21 cellular contexts compared by ENCODE assay signal in genomic region chr7:84900215-84900614, GRCh38.
"Had no signal": no experiment of that assay in that cellular context is flagged by ENCODE, and none has a peak within 500 bp of the region (broad histone marks: within the 10 kb centered on the region; RNA-seq: fewer than 3 reads in every experiment).

No MANE protein-coding gene starts in this region.

- H3K4me1 Mint-ChIP-seq: activated naive CD8-positive, alpha-beta T cell treated with anti-CD3 and anti-CD28 coated beads, Interleukin-2, amount 10 ng/mL, durations not matched to agents 7 days and 5 days; central memory CD8-positive, alpha-beta T cell; naive thymus-derived CD4-positive, alpha-beta T cell; neural crest cell; WTC11 had no signal

- DNase-seq: activated naive CD4-positive, alpha-beta T cell treated with Interleukin-2 at 50 U/mL for 16 hours; activated naive CD8-positive, alpha-beta T cell treated with anti-CD3 and anti-CD28 coated beads, Interleukin-2, amount 10 ng/mL, durations not matched to agents 7 days and 5 days; activated T-cell treated with anti-CD3 and anti-CD28 coated beads, Interleukin-2, amount 50 U/mL, for 24 hours; amniotic stem cell; dorsolateral prefrontal cortex; effector memory CD8-positive, alpha-beta T cell; hippocampal formation; kidney glomerular epithelial cell; left lung; naive thymus-derived CD4-positive, alpha-beta T cell; posterior cingulate gyrus; stimulated activated CD4-positive, alpha-beta T cell treated with anti-CD3 and anti-CD28 coated beads, Interleukin-2, amount 100 ng/mL, for 48 hours; stimulated activated CD8-positive, alpha-beta memory T cell treated with anti-CD3 and anti-CD28 coated beads, Interleukin-4, amount 100 ng/mL, for 48 hours; stimulated activated naive CD8-positive, alpha-beta T cell treated with anti-CD3 and anti-CD28 coated beads, Interleukin-15, Interleukin-2, amounts not matched to agents 100 U/mL and 50 U/mL, for 24 hours; T-helper 9 cell; thyroid gland; upper lobe of right lung had no signal

- H3K27me3 Mint-ChIP-seq: activated naive CD8-positive, alpha-beta T cell treated with anti-CD3 and anti-CD28 coated beads, Interleukin-2, amount 10 ng/mL, durations not matched to agents 7 days and 5 days; activated T-cell treated with anti-CD3 and anti-CD28 coated beads, Interleukin-2, amount 50 U/mL, for 24 hours; central memory CD8-positive, alpha-beta T cell; effector memory CD8-positive, alpha-beta T cell; naive thymus-derived CD4-positive, alpha-beta T cell had no signal

- H3K27ac Mint-ChIP-seq: activated naive CD8-positive, alpha-beta T cell treated with anti-CD3 and anti-CD28 coated beads, Interleukin-2, amount 10 ng/mL, durations not matched to agents 7 days and 5 days; activated T-cell treated with anti-CD3 and anti-CD28 coated beads, Interleukin-2, amount 50 U/mL, for 24 hours; effector memory CD8-positive, alpha-beta T cell; naive thymus-derived CD4-positive, alpha-beta T cell; WTC11 had no signal

- ATAC-seq: effector memory CD8-positive, alpha-beta T cell; left lung; naive thymus-derived CD4-positive, alpha-beta T cell; sciatic nerve; stimulated activated naive CD8-positive, alpha-beta T cell treated with anti-CD3 and anti-CD28 coated beads, Interleukin-15, Interleukin-2, amounts not matched to agents 100 U/mL and 50 U/mL, for 24 hours; upper lobe of right lung; WTC11 had no signal

- H3K4me3 Mint-ChIP-seq: activated naive CD8-positive, alpha-beta T cell treated with anti-CD3 and anti-CD28 coated beads, Interleukin-2, amount 10 ng/mL, durations not matched to agents 7 days and 5 days; activated T-cell treated with anti-CD3 and anti-CD28 coated beads, Interleukin-2, amount 50 U/mL, for 24 hours; central memory CD8-positive, alpha-beta T cell; effector memory CD8-positive, alpha-beta T cell; naive thymus-derived CD4-positive, alpha-beta T cell; neural crest cell; WTC11 had no signal

- H3K9me3 Mint-ChIP-seq: activated naive CD8-positive, alpha-beta T cell treated with anti-CD3 and anti-CD28 coated beads, Interleukin-2, amount 10 ng/mL, durations not matched to agents 7 days and 5 days had no signal

- H3K36me3 Mint-ChIP-seq: activated naive CD8-positive, alpha-beta T cell treated with anti-CD3 and anti-CD28 coated beads, Interleukin-2, amount 10 ng/mL, durations not matched to agents 7 days and 5 days; naive thymus-derived CD4-positive, alpha-beta T cell had no signal
